4 cellular contexts compared by ENCODE assay signal in genomic region chr15:28718576-28718975, GRCh38. TPM values are rescaled to one million over a fixed set of nuclear protein-coding genes. Genes with fewer than 3 reads are reported as not detected.
"Had no signal": no experiment of that assay in that cellular context is flagged by ENCODE, and none has a peak within 500 bp of the region (broad histone marks: within the 10 kb centered on the region; RNA-seq: fewer than 3 reads in every experiment).

No MANE protein-coding gene starts in this region.

RNA-seq across cellular contexts. Expression of gene GOLGA8M, which starts 6.4 kb away (rescaled TPM):
- total RNA-seq: activated T-cell treated with anti-CD3 and anti-CD28 coated beads, Interleukin-2, amount 50 U/mL, for 4 hours; body of pancreas; bronchial epithelial cell had no signal
- polyA plus RNA-seq: cardiac muscle cell had no signal
